ENCODE assay signal across 8 cellular contexts in the genomic region with DNA sequence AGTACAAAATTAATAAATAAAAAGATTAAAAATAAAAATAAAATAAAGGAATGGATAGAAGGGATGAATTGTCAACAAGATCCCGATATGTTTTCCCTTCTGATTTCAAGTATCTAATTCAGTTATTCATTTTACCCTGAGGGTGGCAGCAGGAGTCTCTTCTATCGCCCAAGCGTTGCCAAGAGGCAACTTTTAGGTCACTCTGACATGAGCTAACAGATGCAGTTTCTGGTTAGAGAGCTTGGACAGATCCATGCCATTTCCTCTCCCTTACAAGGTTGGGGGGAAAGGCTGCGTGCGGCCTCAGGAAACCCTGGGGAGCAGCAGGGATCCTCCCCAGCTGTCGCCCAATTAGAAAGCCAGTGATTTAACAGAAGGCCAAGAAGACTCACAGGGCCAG. TPM values are rescaled to one million over a fixed set of nuclear protein-coding genes. Genes with fewer than 3 reads are reported as not detected.
DNase-seq lines count a peak whose midpoint lies in the region; ATAC-seq and TF ChIP-seq lines count a peak whose summit lies in the region.

No MANE protein-coding gene starts in this region.

- H3K4me1 ChIP-seq in GM23248 (ENCODE audit: insufficient read depth) (no peaks in the 10 kb centered on the region), parathyroid adenoma (no peaks in the 10 kb centered on the region)

- no peaks in the 10 kb centered on the region for H3K79me2 ChIP-seq in GM23248 (ENCODE audit: insufficient read depth)
- no peaks in the 10 kb centered on the region for H3K79me2 ChIP-seq in parathyroid adenoma

- H3K27ac ChIP-seq in GM23248: no peak overlapping the region
- no peak overlapping the region for H3K27ac ChIP-seq in parathyroid adenoma

- H3K4me3 ChIP-seq in AG10803 (ENCODE audit: low read length): no peak overlapping the region
- no peak overlapping the region for H3K4me3 ChIP-seq in GM23248
- H3K4me3 ChIP-seq in parathyroid adenoma (ENCODE audit: low read depth, low read length): no peak overlapping the region

- peak; percentile 65 for DNase-seq in AG10803 (ENCODE audit: low read depth)
- peak; percentile 72 for DNase-seq in GM23248
- DNase-seq in NCI-H82 treated with DMSO at 0.1 percent for 48 hours (lab: John Stamatoyannopoulos, UW; ENCODE audit: unreplicated experiment): peak; percentile 40
- peak; percentile 4 for DNase-seq in activated effector memory CD4-positive, alpha-beta T cell treated with Interleukin-2 at 50 U/mL for 16 hours
- DNase-seq in Right ventricle myocardium superior: no peak

- in situ Hi-C loops in GM23248 (cut with MboI): no loop called here

- no peaks in the 10 kb centered on the region for H3F3A ChIP-seq in GM23248 (ENCODE audit: insufficient read depth)

- 0 to 3% methylated on average over 6 of the region's 6 CpGs for WGBS in GM23248 (ENCODE audit: low coverage in 1 of 2, low lambda C conversion rate in 2 of 2, missing lambda C conversion rate in 2 of 2), 2 experiments

- TF ChIP-seq CTCF in AG10803 (conservative IDR thresholded peaks at IDR 0.05; ENCODE audit: low read length): peak; percentile 48
- peak; percentile 25 for TF ChIP-seq CTCF in parathyroid adenoma (IDR thresholded peaks at IDR 0.05)

- H3K36me3 ChIP-seq in GM23248 (ENCODE audit: low read depth) (no peaks in the 10 kb centered on the region), parathyroid adenoma (ENCODE audit: control insufficient read depth, insufficient read depth, low read length) (no peaks in the 10 kb centered on the region)

- H3K27me3 ChIP-seq in GM23248 (replicated peaks; ENCODE audit: insufficient read depth) (no peaks in the 10 kb centered on the region), parathyroid adenoma (ENCODE audit: control insufficient read depth, insufficient read depth, low read length) (no peaks in the 10 kb centered on the region)

- no peaks in the 10 kb centered on the region for H3K9me2 ChIP-seq in GM23248 (ENCODE audit: insufficient read depth)

- H3K9me3 ChIP-seq in GM23248 (ENCODE audit: low read depth): no peaks in the 10 kb centered on the region
- no peaks in the 10 kb centered on the region for H3K9me3 ChIP-seq in parathyroid adenoma (ENCODE audit: control insufficient read depth, low read length)

- H3K9ac ChIP-seq in GM23248 (no peak overlapping the region), parathyroid adenoma (no peak overlapping the region)

- intact Hi-C loops in Right ventricle myocardium superior (cut with DNase I): no loop called here

- H4K20me1 ChIP-seq in GM23248 (ENCODE audit: insufficient read depth): no peaks in the 10 kb centered on the region

- ATAC-seq in Right ventricle myocardium superior (ENCODE audit: poor library complexity) (peak; percentile 78), GM21390 (IDR thresholded peaks at IDR 0.05; ENCODE audit: unreplicated experiment) (no peak), GM19324 (IDR thresholded peaks at IDR 0.05; ENCODE audit: low FRiP score, unreplicated experiment) (no peak)

- H2AFZ ChIP-seq in GM23248 (no peak overlapping the region), parathyroid adenoma (no peak overlapping the region)

- no peak overlapping the region for H3K4me2 ChIP-seq in GM23248 (ENCODE audit: unreplicated experiment)
- no peak overlapping the region for H3K4me2 ChIP-seq in parathyroid adenoma (ENCODE audit: low read length)

RNA-seq across cellular contexts. Expression of a gene that starts 35.3 kb away (rescaled TPM):
- not detected in 2 replicates for total RNA-seq in GM23248 (2014; rRNA removed; shearing (Covaris generic))
- polyA plus RNA-seq in GM23248 (2016; fragmentation: Nextera tagmentation; extraction: Ambion mirVana): not detected in 2 replicates
- 4.0 TPM for total RNA-seq in Right ventricle myocardium superior

RNA-seq across cellular contexts. Expression of a gene that starts 48.2 kb away (rescaled TPM):
- 6.8 and 8.1 TPM in 2 replicates for total RNA-seq in GM23248 (2014; rRNA removed; shearing (Covaris generic))
- polyA plus RNA-seq in GM23248 (2016; fragmentation: Nextera tagmentation; extraction: Ambion mirVana): 6.0 TPM in 2 replicates
- total RNA-seq in Right ventricle myocardium superior: 2.3 TPM

RNA-seq across cellular contexts. Expression of a gene that starts 51.0 kb away (rescaled TPM):
- 120 and 149 TPM in 2 replicates for total RNA-seq in GM23248 (2014; rRNA removed; shearing (Covaris generic))
- polyA plus RNA-seq in GM23248 (2016; fragmentation: Nextera tagmentation; extraction: Ambion mirVana): 89.7 and 92.4 TPM in 2 replicates
- total RNA-seq in Right ventricle myocardium superior: 173 TPM
